8 cellular contexts compared by ENCODE assay signal in genomic region chr19:43779147-43779819, GRCh38. TPM values are rescaled to one million over a fixed set of nuclear protein-coding genes. Genes with fewer than 3 reads are reported as not detected.
DNase-seq lines count a peak whose midpoint lies in the region; ATAC-seq lines count a peak whose summit lies in the region.

No MANE protein-coding gene starts in this region.

- H3K4me3 ChIP-seq in GM23248 (0 out of 2 replicates have a peak overlapping the region, but pooled peaks have one; percentile 65), mucosa of rectum (ENCODE audit: low read length in 2 of 2) (peak overlapping the region; percentile 71)

- peaks cover 6% of the 10 kb centered on the region for H3K36me3 Mint-ChIP-seq in activated naive CD8-positive, alpha-beta T cell

- no peaks in the 10 kb centered on the region for H3K27me3 ChIP-seq in GM23248 (replicated peaks; ENCODE audit: insufficient read depth)
- no peaks in the 10 kb centered on the region for H3K27me3 ChIP-seq in mucosa of rectum (ENCODE audit: control insufficient read depth in 2 of 2, insufficient read depth in 2 of 2, low read length in 2 of 2)

- H3K9me3 ChIP-seq in GM23248 (ENCODE audit: low read depth): no peaks in the 10 kb centered on the region
- H3K9me3 ChIP-seq in mucosa of rectum (ENCODE audit: control insufficient read depth in 2 of 2, low read length in 2 of 2): no peaks in the 10 kb centered on the region

- no peaks in the 10 kb centered on the region for H3K9me3 Mint-ChIP-seq in activated naive CD8-positive, alpha-beta T cell (ENCODE audit: low read depth)

- 76 to 79% methylated on average over 16 of the region's 16 CpGs for WGBS in GM23248 (ENCODE audit: low coverage in 1 of 2, low lambda C conversion rate in 2 of 2, missing lambda C conversion rate in 2 of 2), 2 experiments

- H3K4me3 Mint-ChIP-seq in activated naive CD8-positive, alpha-beta T cell: peak overlapping the region; percentile 88

- no peaks in the 10 kb centered on the region; the same call in 1 of the 2 replicates for H3F3A ChIP-seq in GM23248 (ENCODE audit: insufficient read depth)

- no peak for ATAC-seq in HG02678 (IDR thresholded peaks at IDR 0.05; ENCODE audit: unreplicated experiment)

- no peaks in the 10 kb centered on the region; the same call in 1 of the 2 replicates for H3K79me2 ChIP-seq in GM23248 (ENCODE audit: insufficient read depth)

- H3K4me1 ChIP-seq in GM23248 (ENCODE audit: insufficient read depth) (peaks cover 32% of the 10 kb centered on the region), mucosa of rectum (ENCODE audit: control insufficient read depth in 2 of 2, insufficient read depth in 2 of 2, low read length in 2 of 2) (peaks cover 63 to 75% of the 10 kb centered on the region in 2 donors)

- H3K27ac Mint-ChIP-seq in activated naive CD8-positive, alpha-beta T cell: peak overlapping the region; percentile 74

- H3K27me3 Mint-ChIP-seq in activated naive CD8-positive, alpha-beta T cell: no peaks in the 10 kb centered on the region

- H3K27ac ChIP-seq in GM23248 (no peak overlapping the region), mucosa of rectum (ENCODE audit: low read depth in 2 of 2, low read length in 2 of 2) (peak overlapping the region; percentile 91 to 92)

- peaks cover 76% of the 10 kb centered on the region for H3K4me1 Mint-ChIP-seq in activated naive CD8-positive, alpha-beta T cell (ENCODE audit: low read depth)

- H3K36me3 ChIP-seq in GM23248 (ENCODE audit: low read depth): no peaks in the 10 kb centered on the region
- H3K36me3 ChIP-seq in mucosa of rectum (ENCODE audit: control insufficient read depth in 2 of 2, insufficient read depth in 2 of 2, low read length in 2 of 2): no peaks in the 10 kb centered on the region

- peak overlapping the region; percentile 72; the same call in 1 of the 2 replicates for H3K9ac ChIP-seq in GM23248
- peak overlapping the region; percentile 75 to 87 for H3K9ac ChIP-seq in mucosa of rectum (ENCODE audit: low read depth in 1 of 2, low read length in 2 of 2)

- in situ Hi-C loops in GM23248 (cut with MboI): no loop called here

- H3K4me2 ChIP-seq in GM23248 (ENCODE audit: unreplicated experiment): peak overlapping the region; percentile 69

- H2AFZ ChIP-seq in GM23248: no peak overlapping the region

- no peaks in the 10 kb centered on the region for H3K9me2 ChIP-seq in GM23248 (ENCODE audit: insufficient read depth)

- H4K20me1 ChIP-seq in GM23248 (ENCODE audit: insufficient read depth): no peaks in the 10 kb centered on the region

- peak; percentile 64 for DNase-seq in CD1c-positive myeloid dendritic cell (ENCODE audit: extremely low spot score)
- no peak for DNase-seq in GM23248
- no peak for DNase-seq in stimulated activated CD4-positive, alpha-beta T cell treated with anti-CD3 and anti-CD28 coated beads, Interleukin-2, amount 100 ng/mL, for 48 hours
- DNase-seq in NCI-H1105 treated with DMSO at 0.1 percent for 48 hours (lab: John Stamatoyannopoulos, UW): no peak
- DNase-seq in Kasumi-1 (lab: John Stamatoyannopoulos, UW): no peak

RNA-seq across cellular contexts. Expression of gene KCNN4, which starts 1.5 kb away (rescaled TPM):
- total RNA-seq in GM23248 (2014; rRNA removed; shearing (Covaris generic)): 8.7 and 13.7 TPM in 2 replicates
- 9.4 and 11.9 TPM in 2 replicates for polyA plus RNA-seq in GM23248 (2016; fragmentation: Nextera tagmentation; extraction: Ambion mirVana)

RNA-seq across cellular contexts. Expression of gene LYPD5, which starts 23.0 kb away (rescaled TPM):
- 0.32 and 0.76 TPM in 2 replicates for total RNA-seq in GM23248 (2014; rRNA removed; shearing (Covaris generic))
- polyA plus RNA-seq in GM23248 (2016; fragmentation: Nextera tagmentation; extraction: Ambion mirVana): 1.1 and 1.4 TPM in 2 replicates

RNA-seq across cellular contexts. Expression of gene SMG9, which starts 24.5 kb away (rescaled TPM):
- 11.5 and 13.0 TPM in 2 replicates for total RNA-seq in GM23248 (2014; rRNA removed; shearing (Covaris generic))
- 23.2 and 25.7 TPM in 2 replicates for polyA plus RNA-seq in GM23248 (2016; fragmentation: Nextera tagmentation; extraction: Ambion mirVana)

RNA-seq across cellular contexts. Expression of gene ZNF283, which starts 47.8 kb away (rescaled TPM):
- 12.1 and 14.2 TPM in 2 replicates for total RNA-seq in GM23248 (2014; rRNA removed; shearing (Covaris generic))
- 4.6 and 5.4 TPM in 2 replicates for polyA plus RNA-seq in GM23248 (2016; fragmentation: Nextera tagmentation; extraction: Ambion mirVana)
